In genomic region chr2:238869293-238870124, GRCh38 we compare ENCODE assay signal across 12 cellular contexts. TPM values are rescaled to one million over a fixed set of nuclear protein-coding genes. Genes with fewer than 3 reads are reported as not detected.
A peak's percentile ranks its signal among the peaks of the same experiment; 100 is the strongest.
DNase-seq lines count a peak whose midpoint lies in the region; ATAC-seq, FAIRE-seq and TF ChIP-seq lines count a peak whose summit lies in the region.
"Had no signal": no experiment of that assay in that cellular context is flagged by ENCODE, and none has a peak within 500 bp of the region (broad histone marks: within the 10 kb centered on the region; RNA-seq: fewer than 3 reads in every experiment).

No MANE protein-coding gene starts in this region.

- POLR2A ChIA-PET in HepG2 (lab: Yijun Ruan, JAX), result no interaction called here

- no peak overlapping the region for H3K4me3 ChIP-seq in HepG2 (replicated peaks in 1 of 3; ENCODE audit: insufficient read depth in 1 of 3, low read depth in 2 of 3, low read length in 3 of 3)
- H3K4me3 ChIP-seq in right lobe of liver, result no peak overlapping the region
- no peak overlapping the region for H3K4me3 ChIP-seq in astrocyte of the spinal cord (ENCODE audit: low read depth, low read length)

- H3K4me2 ChIP-seq in HepG2 (ENCODE audit: low read depth, low read length), result no peak overlapping the region

- peak; percentile 48 for FAIRE-seq in HepG2 (lab: Jason Lieb, UNC)
- FAIRE-seq: colon, small intestine had no signal

- H3K4me3 Mint-ChIP-seq in mesothelial cell of epicardium, result no peak overlapping the region
- H3K4me3 Mint-ChIP-seq: T-cell had no signal

- H3K4me1 Mint-ChIP-seq in mesothelial cell of epicardium, result peaks cover 17% of the 10 kb centered on the region
- H3K4me1 Mint-ChIP-seq: T-cell had no signal

- H3K9ac ChIP-seq in HepG2 (ENCODE audit: insufficient read depth, low read depth, low read length), result no peak overlapping the region

- ATAC-seq in HepG2, result peak; percentile 15
- ATAC-seq in right lobe of liver, result no peak
- ATAC-seq in GM18520 (IDR thresholded peaks at IDR 0.05; ENCODE audit: unreplicated experiment), result no peak
- ATAC-seq in GM21360 (IDR thresholded peaks at IDR 0.05; ENCODE audit: unreplicated experiment), result no peak
- ATAC-seq: T-cell had no signal

- TF ChIP-seq CTCF in HepG2 (CRISPR knock-in tag; IDR thresholded peaks at IDR 0.05), result no peak
- no peak for TF ChIP-seq CTCF in right lobe of liver (IDR thresholded peaks at IDR 0.05)
- TF ChIP-seq CTCF in astrocyte of the spinal cord (IDR thresholded peaks at IDR 0.05; ENCODE audit: low read depth, low read length), result no peak
- TF ChIP-seq CTCF in mesothelial cell of epicardium (IDR thresholded peaks at IDR 0.05; ENCODE audit: unreplicated experiment), result no peak

- H3K27me3 Mint-ChIP-seq in mesothelial cell of epicardium (ENCODE audit: low read depth), result peaks cover 3% of the 10 kb centered on the region

- 46% methylated on average over 9 of the region's 9 CpGs for WGBS in HepG2 (ENCODE audit: low lambda C conversion rate)
- 74% methylated on average over 6 of the region's 9 CpGs for WGBS in right lobe of liver (ENCODE audit: insufficient coverage, low coverage, low lambda C conversion rate, missing lambda C conversion rate)

- no peaks in the 10 kb centered on the region for H3K36me3 Mint-ChIP-seq in mesothelial cell of epicardium
- H3K36me3 Mint-ChIP-seq: T-cell had no signal

- H3K4me1 ChIP-seq in HepG2 (ENCODE audit: insufficient read depth, low read length) (peaks cover 47% of the 10 kb centered on the region), right lobe of liver (no peaks in the 10 kb centered on the region)

- CTCF ChIA-PET in HepG2 (lab: Yijun Ruan, JAX; ENCODE audit: low intra/inter-chr PET ratio, low total read pairs), result no interaction called here

- no peaks in the 10 kb centered on the region for H3K9me3 Mint-ChIP-seq in mesothelial cell of epicardium
- H3K9me3 Mint-ChIP-seq: T-cell had no signal

- DNase-seq in HepG2 (ENCODE audit: low spot score) (peak; percentile 39), right lobe of liver (no peak), astrocyte of the spinal cord (ENCODE audit: low read depth, low spot score) (peak; percentile 34), mesothelial cell of epicardium (ENCODE audit: low spot score in 2 of 2, unreplicated experiment in 2 of 2) (no peak), SHP77 (lab: John Stamatoyannopoulos, UW) (no peak), NCI-H1436 (lab: John Stamatoyannopoulos, UW) (no peak)
- DNase-seq: NCI-H526, small intestine, T-cell had no signal

- H3K27ac ChIP-seq in HepG2 (ENCODE audit: extremely low read length, insufficient read depth, low read length), result no peak overlapping the region
- H3K27ac ChIP-seq in right lobe of liver, result no peak overlapping the region

- H3K36me3 ChIP-seq in HepG2 (replicated peaks in 1 of 2; ENCODE audit: control insufficient read depth in 1 of 2, insufficient read depth in 2 of 2, low read length in 2 of 2) (no peaks in the 10 kb centered on the region), right lobe of liver (no peaks in the 10 kb centered on the region)

- TF ChIP-seq EP300 in HepG2 (IDR thresholded peaks at IDR 0.05; ENCODE audit: low read depth in 2 of 2, low read length in 2 of 2) (no peak), HepG2 (CRISPR knock-in tag; IDR thresholded peaks at IDR 0.05; ENCODE audit: borderline replicate concordance) (no peak)

- H4K20me1 ChIP-seq in HepG2 (ENCODE audit: insufficient read depth, low read length), result no peaks in the 10 kb centered on the region

- intact Hi-C loops in HepG2 (cut with micrococcal nuclease; ENCODE audit: unreplicated experiment) (no loop called here), right lobe of liver (cut with DNase I) (no loop called here)

- no peak for TF ChIP-seq RAD21 in HepG2 (CRISPR knock-in tag; IDR thresholded peaks at IDR 0.05)

- H3K79me2 ChIP-seq in HepG2 (ENCODE audit: insufficient read depth, low read length), result no peaks in the 10 kb centered on the region

- H3K27ac Mint-ChIP-seq in mesothelial cell of epicardium, result peak overlapping the region; percentile 5

- TF ChIP-seq POLR2A in HepG2 (IDR thresholded peaks at IDR 0.05; ENCODE audit: insufficient read depth in 1 of 2, low read depth in 2 of 2, low read length in 2 of 2) (no peak), right lobe of liver (IDR thresholded peaks at IDR 0.05) (no peak)

- H2AFZ ChIP-seq in HepG2 (ENCODE audit: low read length), result no peak overlapping the region

- in situ Hi-C loops in HepG2 (cut with HindIII; ENCODE audit: extremely low pct_ligation_motif_present, low pct_unique_long_range_greater_than_20kb) (loop anchor here (5.0 kb wide), 1 partner anchor 32 kb away; no protein-coding TSS in a partner anchor), astrocyte of the spinal cord (cut with HindIII; ENCODE audit: low sequenced_read_pairs) (no loop called here)

- H3K9me3 ChIP-seq in HepG2 (ENCODE audit: low read length) (no peaks in the 10 kb centered on the region), right lobe of liver (no peaks in the 10 kb centered on the region)

- peaks cover 0 to 16% of the 10 kb centered on the region in 2 experiments; a peak in 3 of 5 replicates for H3K27me3 ChIP-seq in HepG2 (ENCODE audit: control insufficient read depth in 1 of 2, insufficient read depth in 2 of 2, low read length in 2 of 2)
- H3K27me3 ChIP-seq in right lobe of liver, result no peaks in the 10 kb centered on the region

- no TSS peak for BruUV-seq in HepG2 (replicated peaks; lab: Mats Ljungman, UMichigan)

TF ChIP-seq in HepG2, 621 proteins besides CTCF, POLR2A, EP300 and RAD21 (continues in another document):
- no peak for TF ChIP-seq ZNF451 (CRISPR knock-in tag; IDR thresholded peaks at IDR 0.05)
- no peak for TF ChIP-seq CHD4 (IDR thresholded peaks at IDR 0.05; ENCODE audit: borderline replicate concordance, low read length)
- no peak for TF ChIP-seq SAFB2 (CRISPR knock-in tag; IDR thresholded peaks at IDR 0.05; ENCODE audit: borderline replicate concordance, low read depth)
- no peak for TF ChIP-seq ZNF768 (CRISPR knock-in tag; IDR thresholded peaks at IDR 0.05)
- TF ChIP-seq SRSF1 (optimal IDR thresholded peaks at IDR 0.05; ENCODE audit: low read depth, low read length), result no peak
- TF ChIP-seq ZFY (CRISPR knock-in tag; IDR thresholded peaks at IDR 0.05), result no peak
- no peak for TF ChIP-seq ZSCAN12 (CRISPR knock-in tag; IDR thresholded peaks at IDR 0.05)
- TF ChIP-seq SMAD3 (CRISPR knock-in tag; IDR thresholded peaks at IDR 0.05), result 0 out of 2 replicates have a peak, but pooled peaks have one; percentile 20
- TF ChIP-seq RFXANK (CRISPR knock-in tag; IDR thresholded peaks at IDR 0.05), result no peak
- TF ChIP-seq ZNF207 (IDR thresholded peaks at IDR 0.05; ENCODE audit: borderline replicate concordance), result no peak

RNA-seq across cellular contexts. Expression of gene TWIST2, which starts 21.6 kb away (rescaled TPM):
- total RNA-seq in HepG2 (2016; rRNA removed; fragmentation: Illumina TruSeq; extraction: Trizol) (0.11 TPM in 1 of 2 replicates, not detected in the other), right lobe of liver (under 1 TPM in 3 of 6 experiments, not detected in 3; 0.15 to 0.56 (median 0.18) TPM), mesothelial cell of epicardium (17.8 to 19.6 TPM (median 18.6 TPM) in 3 replicates)
- total RNA-seq in HepG2 (2016; cell fraction: cytosol; rRNA removed; fragmentation: Illumina TruSeq; extraction: Trizol; ENCODE audit: low read depth), result 0.18 and 0.20 TPM in 2 replicates
- not detected in 2 replicates for total RNA-seq in HepG2 (2016; cell fraction: insoluble cytoplasmic fraction; rRNA removed; fragmentation: Illumina TruSeq; extraction: Trizol)
- 0.21 and 0.25 TPM in 2 replicates for total RNA-seq in HepG2 (2016; cell fraction: membrane; rRNA removed; fragmentation: Illumina TruSeq; extraction: Trizol)
- not detected in 2 replicates for total RNA-seq in HepG2 (2016; cell fraction: nucleus; rRNA removed; fragmentation: Illumina TruSeq; extraction: Trizol)
- 0.08 and 0.09 TPM in 2 replicates for polyA plus RNA-seq in HepG2 (2011; rRNA removed)
- 0.10 and 0.34 TPM in 2 replicates for polyA plus RNA-seq in HepG2 (2011; cell fraction: cytosol; rRNA removed)
- 0.21 TPM in 1 of 2 replicates, not detected in the other for polyA plus RNA-seq in HepG2 (2011; cell fraction: nucleus; rRNA removed)
- polyA plus RNA-seq in HepG2 (2012), result 0.09 TPM in 1 of 2 replicates, not detected in the other
- 0.21 and 0.36 TPM in 2 replicates for polyA plus RNA-seq in HepG2 (2016; cell fraction: cytosol; fragmentation: Illumina TruSeq; extraction: Trizol; ENCODE audit: low read depth)
- not detected in 2 replicates for polyA plus RNA-seq in HepG2 (2016; cell fraction: insoluble cytoplasmic fraction; fragmentation: Illumina TruSeq; extraction: Trizol; ENCODE audit: low read depth)
- 0.12 TPM in 1 of 2 replicates, not detected in the other for polyA plus RNA-seq in HepG2 (2016; cell fraction: membrane; fragmentation: Illumina TruSeq; extraction: Trizol; ENCODE audit: low read depth)
- not detected in 2 replicates for polyA plus RNA-seq in HepG2 (2016; cell fraction: nucleus; fragmentation: Illumina TruSeq; extraction: Trizol; ENCODE audit: insufficient read depth, low read depth)
- 0.32 and 4.4 TPM in 2 replicates for polyA minus RNA-seq in HepG2 (2011; rRNA and poly(A)+ RNA removed; ENCODE audit: low replicate concordance)
- polyA minus RNA-seq in HepG2 (2011; cell fraction: cytosol; rRNA and poly(A)+ RNA removed), result not detected in 2 replicates
- polyA minus RNA-seq in HepG2 (2011; cell fraction: nucleus; rRNA and poly(A)+ RNA removed), result 0.37 and 0.39 TPM in 2 replicates
- total RNA-seq: T-cell had no signal

Comparison
In these comparisons a context has a peak if more than half of its experiments do, and no peak if none do; other contexts are left out.
1. DNase-seq: peak in HepG2 (single experiment) and astrocyte of the spinal cord (single experiment); none in right lobe of liver (0 of 3), mesothelial cell of epicardium (0 of 2), SHP77 (0 of 2) and NCI-H1436 (single experiment).
2. RNA of gene TWIST2, which starts 21.6 kb away (total RNA-seq): 17.8 to 19.6 TPM in mesothelial cell of epicardium; 0.15 to 0.56 TPM in right lobe of liver and 0.11 to 0.25 TPM in HepG2; every median in the first group is over 10 times any median in the second.